ENCODE assay signal across 8 cellular contexts in genomic region chr9:87812375-87813118, GRCh38.
DNase-seq lines count a peak whose midpoint lies in the region; ATAC-seq and TF ChIP-seq lines count a peak whose summit lies in the region.

No MANE protein-coding gene starts in this region.

- H3K27me3 ChIP-seq in heart right ventricle: peaks cover 0 to 16% (median 8%) of the 10 kb centered on the region in 7 donors

- DNase-seq in CD1c-positive myeloid dendritic cell (ENCODE audit: extremely low spot score): peak; percentile 77
- DNase-seq in HPDE6-E6E7 (ENCODE audit: extremely low spot score): peak; percentile 36
- DNase-seq in activated T-helper 1 cell treated with anti-CD3 and anti-CD28 coated beads, Interleukin-12 subunit alpha, Interleukin-12 subunit beta, Interleukin-2, Interleukin-4 antibody, amounts not matched to agents 30 ng/mL and 10 ng/mL and 1 ng/mL, durations not matched to agents 14 hours and 24 hours and 36 hours (ENCODE audit: low spot score): no peak
- no peak for DNase-seq in heart right ventricle
- DNase-seq in stimulated activated CD4-positive, alpha-beta T cell treated with anti-CD3 and anti-CD28 coated beads, Interleukin-1b, Interleukin-23, amount 100 ng/mL, for 24 hours (ENCODE audit: low read depth in 4 of 4, low spot score in 1 of 4): peak in 3 of 4 experiments; percentile 5 to 42 (median 31)
- no peak for DNase-seq in germinal center (ENCODE audit: low spot score)

- peak overlapping the region; percentile 12 for H3K27ac Mint-ChIP-seq in activated T-helper 1 cell treated with anti-CD3 and anti-CD28 coated beads, Interleukin-12 subunit alpha, Interleukin-12 subunit beta, Interleukin-2, Interleukin-4 antibody, amounts not matched to agents 30 ng/mL and 10 ng/mL and 1 ng/mL, durations not matched to agents 14 hours and 24 hours and 36 hours

- H3K36me3 ChIP-seq in heart right ventricle: no peaks in the 10 kb centered on the region

- TF ChIP-seq CTCF in heart right ventricle (IDR thresholded peaks at IDR 0.05): peak; percentile 62 to 93 (median 86)

- H3K9me3 ChIP-seq in heart right ventricle: peaks cover 0 to 19% (median 0%) of the 10 kb centered on the region in 11 donors

- 36% methylated on average over 13 of the region's 13 CpGs for whole genome bisulfite sequencing in heart right ventricle, 2 donors

- H3K4me3 Mint-ChIP-seq in activated T-helper 1 cell treated with anti-CD3 and anti-CD28 coated beads, Interleukin-12 subunit alpha, Interleukin-12 subunit beta, Interleukin-2, Interleukin-4 antibody, amounts not matched to agents 30 ng/mL and 10 ng/mL and 1 ng/mL, durations not matched to agents 14 hours and 24 hours and 36 hours: no peak overlapping the region

- H3K27me3 Mint-ChIP-seq in activated T-helper 1 cell treated with anti-CD3 and anti-CD28 coated beads, Interleukin-12 subunit alpha, Interleukin-12 subunit beta, Interleukin-2, Interleukin-4 antibody, amounts not matched to agents 30 ng/mL and 10 ng/mL and 1 ng/mL, durations not matched to agents 14 hours and 24 hours and 36 hours (ENCODE audit: insufficient read depth): peaks cover 13% of the 10 kb centered on the region

- intact Hi-C loops in activated T-helper 1 cell treated with anti-CD3 and anti-CD28 coated beads, Interleukin-12 subunit alpha, Interleukin-12 subunit beta, Interleukin-2, Interleukin-4 antibody, amounts not matched to agents 30 ng/mL and 10 ng/mL and 1 ng/mL, durations not matched to agents 14 hours and 24 hours and 36 hours (cut with micrococcal nuclease): loop anchor here (1.0 to 10.0 kb wide), 8 partner anchors 20 to 1408 kb away; no protein-coding TSS in a partner anchor
- intact Hi-C loops in heart right ventricle (cut with DNase I): loop anchor here (1.0 to 10.0 kb wide), 9 partner anchors 126 to 1388 kb away; no protein-coding TSS in a partner anchor

- H3K4me3 ChIP-seq in heart right ventricle: no peak overlapping the region

- no peaks in the 10 kb centered on the region for H3K36me3 Mint-ChIP-seq in activated T-helper 1 cell treated with anti-CD3 and anti-CD28 coated beads, Interleukin-12 subunit alpha, Interleukin-12 subunit beta, Interleukin-2, Interleukin-4 antibody, amounts not matched to agents 30 ng/mL and 10 ng/mL and 1 ng/mL, durations not matched to agents 14 hours and 24 hours and 36 hours (ENCODE audit: low read depth)

- peaks cover 3% of the 10 kb centered on the region for H3K9me3 Mint-ChIP-seq in activated T-helper 1 cell treated with anti-CD3 and anti-CD28 coated beads, Interleukin-12 subunit alpha, Interleukin-12 subunit beta, Interleukin-2, Interleukin-4 antibody, amounts not matched to agents 30 ng/mL and 10 ng/mL and 1 ng/mL, durations not matched to agents 14 hours and 24 hours and 36 hours

- peaks cover 25% of the 10 kb centered on the region for H3K4me1 Mint-ChIP-seq in activated T-helper 1 cell treated with anti-CD3 and anti-CD28 coated beads, Interleukin-12 subunit alpha, Interleukin-12 subunit beta, Interleukin-2, Interleukin-4 antibody, amounts not matched to agents 30 ng/mL and 10 ng/mL and 1 ng/mL, durations not matched to agents 14 hours and 24 hours and 36 hours (ENCODE audit: low read depth)

- H3K4me1 ChIP-seq in heart right ventricle: peaks cover 0 to 12% (median 0%) of the 10 kb centered on the region in 9 donors

- H3K27ac ChIP-seq in heart right ventricle: no peak overlapping the region

- peak in 6 of 8 donors; percentile 34 to 61 (median 50) for ATAC-seq in heart right ventricle
- no peak for ATAC-seq in GM18511 (IDR thresholded peaks at IDR 0.05; ENCODE audit: unreplicated experiment)
- ATAC-seq in HG02973 (IDR thresholded peaks at IDR 0.05; ENCODE audit: unreplicated experiment): no peak

Comparison
In these comparisons a context has a peak if more than half of its experiments do, and no peak if none do; other contexts are left out.
1. DNase-seq: peak in CD1c-positive myeloid dendritic cell (single experiment), HPDE6-E6E7 (single experiment) and stimulated activated CD4-positive, alpha-beta T cell treated with anti-CD3 and anti-CD28 coated beads, Interleukin-1b, Interleukin-23, amount 100 ng/mL, for 24 hours (3 of 4); none in activated T-helper 1 cell treated with anti-CD3 and anti-CD28 coated beads, Interleukin-12 subunit alpha, Interleukin-12 subunit beta, Interleukin-2, Interleukin-4 antibody, amounts not matched to agents 30 ng/mL and 10 ng/mL and 1 ng/mL, durations not matched to agents 14 hours and 24 hours and 36 hours (single experiment), heart right ventricle (0 of 2) and germinal center (single experiment).
2. ATAC-seq: peak in heart right ventricle (6 of 8); none in GM18511 (single experiment) and HG02973 (single experiment).